7 cellular contexts compared by ENCODE assay signal in genomic region chr6:73580247-73581149, GRCh38. TPM values are rescaled to one million over a fixed set of nuclear protein-coding genes. Genes with fewer than 3 reads are reported as not detected.
DNase-seq lines count a peak whose midpoint lies in the region; ATAC-seq, FAIRE-seq and TF ChIP-seq lines count a peak whose summit lies in the region.

No MANE protein-coding gene starts in this region.

- CTCF ChIA-PET in RWPE1 (lab: Yijun Ruan, JAX): interaction anchor here (0.6 to 1.2 kb wide), 3 partner anchors 25 to 29 kb away, joined by 3 to 6 read pairs (median 3); no protein-coding TSS in a partner anchor

- peak; percentile 86 for DNase-seq in RWPE1 (ENCODE audit: low spot score)
- peak; percentile 92 for DNase-seq in activated effector memory CD4-positive, alpha-beta T cell treated with anti-CD3 and anti-CD28 coated beads, Interleukin-2, amount 50 U/mL, for 16 hours
- peak; percentile 60 to 75 for DNase-seq in frontal cortex (ENCODE audit: low spot score in 2 of 2)
- DNase-seq in non-pigmented ciliary epithelial cell (ENCODE audit: low read depth): peak; percentile 90
- peak in 48 of 49 donors; percentile 34 to 87 (median 70) for DNase-seq in substantia nigra (lab: John Stamatoyannopoulos, UW)

- peak; percentile 80 for ATAC-seq in GM18868 (IDR thresholded peaks at IDR 0.05; ENCODE audit: unreplicated experiment)
- peak; percentile 72 for ATAC-seq in HG03095 (IDR thresholded peaks at IDR 0.05; ENCODE audit: unreplicated experiment)

- TF ChIP-seq CTCF in RWPE1 (conservative IDR thresholded peaks at IDR 0.05; ENCODE audit: low read depth): peak; percentile 54

- FAIRE-seq in frontal cortex (lab: Jason Lieb, UNC): peak; percentile 15

- H3K27ac ChIP-seq in RWPE1 (peak overlapping the region; percentile 99), substantia nigra (ENCODE audit: low read depth, low read length, poor library complexity, severe bottlenecking) (peak overlapping the region; percentile 88)

- POLR2A ChIA-PET in RWPE1 (lab: Yijun Ruan, JAX; ENCODE audit: low non-redundant PET): interaction anchor here (0.6 to 1.1 kb wide), 4 partner anchors 56 to 60 kb away, joined by 3 to 11 read pairs (median 4); partner anchors contain the start of gene EEF1A1

RNA-seq across cellular contexts. Expression of gene EEF1A1, which starts 59.7 kb away (rescaled TPM):
- total RNA-seq in frontal cortex: 20,614 TPM

Comparison
In these comparisons a context has a peak if more than half of its experiments do, and no peak if none do; other contexts are left out.
1. Peak in every context shown above with its lines: DNase-seq, ATAC-seq and H3K27ac ChIP-seq.